In the genomic region with DNA sequence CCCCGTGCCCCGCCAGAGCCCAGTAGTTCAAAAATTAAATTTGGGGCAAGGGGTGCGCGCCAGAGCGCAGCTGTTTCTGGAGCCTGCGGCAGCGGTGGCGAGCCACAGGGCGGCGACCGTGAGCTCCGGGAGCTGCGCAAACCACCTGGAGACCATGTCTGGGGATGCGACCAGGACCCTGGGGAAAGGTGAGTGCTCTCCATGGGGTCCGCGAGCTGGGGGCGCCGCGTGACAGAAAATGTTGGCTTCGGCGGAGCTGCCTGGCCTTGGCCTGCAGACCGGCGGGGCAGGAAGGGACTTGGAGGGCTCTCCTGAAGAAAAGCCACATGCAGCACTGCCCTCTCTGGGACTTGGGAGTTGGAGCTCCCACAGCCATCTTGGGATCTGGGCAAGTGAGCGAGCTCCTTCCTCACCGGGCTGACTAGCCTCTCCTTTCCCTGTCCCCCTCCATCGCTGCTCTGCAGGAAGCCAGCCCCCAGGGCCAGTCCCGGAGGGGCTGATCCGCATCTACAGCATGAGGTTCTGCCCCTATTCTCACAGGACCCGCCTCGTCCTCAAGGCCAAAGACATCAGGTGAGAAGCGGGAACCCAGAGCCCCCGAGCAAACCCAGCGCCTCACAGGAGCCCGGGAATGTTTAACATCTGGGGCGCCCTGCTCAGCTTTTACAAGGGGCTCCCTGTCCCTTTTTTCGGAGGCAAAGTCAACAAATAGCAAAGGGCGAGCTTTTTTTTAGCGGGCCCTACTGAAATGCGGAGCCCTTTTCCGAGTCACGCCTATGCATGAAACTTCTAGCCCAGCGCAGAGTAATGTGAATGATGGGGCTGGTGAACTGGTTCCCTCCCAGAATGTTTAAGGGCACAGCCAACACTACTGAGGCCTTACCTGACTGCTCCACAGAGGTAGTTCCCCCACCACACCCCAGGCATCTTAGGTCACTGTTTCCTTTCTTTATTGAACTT, we compare ENCODE assay signal across 2 cellular contexts.
TF ChIP-seq lines count a peak whose summit lies in the region.

No MANE protein-coding gene starts in this region.

TF ChIP-seq in GM12891, 5 proteins besides CTCF, POLR2A, EP300 and RAD21:
- TF ChIP-seq PAX5 (IDR thresholded peaks at IDR 0.05; ENCODE audit: insufficient read depth, low read length, severe bottlenecking) (no peak), SPI1 (IDR thresholded peaks at IDR 0.05; ENCODE audit: low read depth, low read length) (no peak), TAF1 (IDR thresholded peaks at IDR 0.05; ENCODE audit: low read depth, low read length) (no peak), POLR2AphosphoS5 (IDR thresholded peaks at IDR 0.05; ENCODE audit: low read depth, low read length) (no peak), POU2F2 (IDR thresholded peaks at IDR 0.05; ENCODE audit: low read depth, low read length) (no peak)

TF ChIP-seq in GM12878, 131 proteins besides CTCF, POLR2A, EP300 and RAD21:
- TF ChIP-seq RUNX3 (IDR thresholded peaks at IDR 0.05; ENCODE audit: low read length) (0 out of 2 replicates have a peak, but pooled peaks have one; percentile 30), ASH2L (IDR thresholded peaks at IDR 0.05; ENCODE audit: borderline replicate concordance, low read depth) (no peak), TCF12 (IDR thresholded peaks at IDR 0.05; ENCODE audit: low read depth, low read length) (0 out of 2 replicates have a peak, but pooled peaks have one; percentile 37), SMC3 (IDR thresholded peaks at IDR 0.05; ENCODE audit: borderline replicate concordance, low read length) (peak; percentile 31; the same call in 1 of the 2 replicates), ZNF207 (IDR thresholded peaks at IDR 0.05; ENCODE audit: borderline replicate concordance) (no peak), WRNIP1 (IDR thresholded peaks at IDR 0.05; ENCODE audit: borderline replicate concordance, low read depth, low read length) (no peak), TCF3 (IDR thresholded peaks at IDR 0.05; ENCODE audit: borderline replicate concordance, insufficient read depth, low read depth, low read length) (0 out of 2 replicates have a peak, but pooled peaks have one; percentile 68), CBX3 (IDR thresholded peaks at IDR 0.05; ENCODE audit: borderline replicate concordance, low read depth) (no peak), SMAD5 (IDR thresholded peaks at IDR 0.05; ENCODE audit: low read depth) (no peak), NFIC (IDR thresholded peaks at IDR 0.05; ENCODE audit: low read depth, low read length) (no peak), BHLHE40 (IDR thresholded peaks at IDR 0.05; ENCODE audit: borderline replicate concordance in 1 of 2, low read depth in 2 of 2, low read length in 1 of 2) (peak in 1 of 2 experiments; percentile 10; a peak in 1 of 4 replicates)
